1 cellular context compared by ENCODE assay signal in genomic region chr1:164754088-164754600, GRCh38.
TF ChIP-seq lines count a peak whose summit lies in the region.

No MANE protein-coding gene starts in this region.

TF ChIP-seq in IMR-90, 13 proteins besides CTCF, POLR2A, EP300 and RAD21 (continued from another document):
- TF ChIP-seq USF2 (IDR thresholded peaks at IDR 0.05; ENCODE audit: low read depth, low read length): no peak
- no peak for TF ChIP-seq SMC3 (IDR thresholded peaks at IDR 0.05; ENCODE audit: low read depth, low read length)
